ENCODE assay signal across 1 cellular context in the genomic region with DNA sequence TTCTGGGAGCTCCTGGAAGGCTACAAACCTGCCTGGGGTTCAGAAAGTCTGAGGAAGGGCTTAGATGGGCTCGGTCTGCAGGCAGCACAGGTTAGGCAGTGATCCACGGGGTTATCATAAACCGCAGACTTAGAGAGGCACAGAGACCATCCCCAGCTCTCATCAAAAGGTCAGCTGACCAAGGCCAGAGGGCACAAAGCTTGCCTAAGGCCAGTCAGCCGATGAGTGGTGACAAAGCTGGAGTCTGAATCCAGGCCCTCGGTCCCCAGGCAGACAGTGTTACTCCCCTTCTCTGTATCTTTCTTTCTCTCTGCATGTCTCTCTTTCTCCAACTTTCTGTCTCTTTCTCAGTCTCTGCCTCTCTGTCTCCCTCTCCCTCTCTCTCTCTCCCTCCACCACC.
TF ChIP-seq lines count a peak whose summit lies in the region.

No MANE protein-coding gene starts in this region.

TF ChIP-seq in GM23338, 12 proteins besides CTCF, POLR2A, EP300 and RAD21 (continued from another document):
- TF ChIP-seq NANOG (IDR thresholded peaks at IDR 0.05; ENCODE audit: borderline replicate concordance) (no peak), ZNF462 (CRISPR knock-in tag; IDR thresholded peaks at IDR 0.05) (no peak), JUNB (IDR thresholded peaks at IDR 0.05; ENCODE audit: unreplicated experiment) (no peak), POLR2AphosphoS5 (IDR thresholded peaks at IDR 0.05; ENCODE audit: low read depth) (no peak)
- TF ChIP-seq, protein P1, sequence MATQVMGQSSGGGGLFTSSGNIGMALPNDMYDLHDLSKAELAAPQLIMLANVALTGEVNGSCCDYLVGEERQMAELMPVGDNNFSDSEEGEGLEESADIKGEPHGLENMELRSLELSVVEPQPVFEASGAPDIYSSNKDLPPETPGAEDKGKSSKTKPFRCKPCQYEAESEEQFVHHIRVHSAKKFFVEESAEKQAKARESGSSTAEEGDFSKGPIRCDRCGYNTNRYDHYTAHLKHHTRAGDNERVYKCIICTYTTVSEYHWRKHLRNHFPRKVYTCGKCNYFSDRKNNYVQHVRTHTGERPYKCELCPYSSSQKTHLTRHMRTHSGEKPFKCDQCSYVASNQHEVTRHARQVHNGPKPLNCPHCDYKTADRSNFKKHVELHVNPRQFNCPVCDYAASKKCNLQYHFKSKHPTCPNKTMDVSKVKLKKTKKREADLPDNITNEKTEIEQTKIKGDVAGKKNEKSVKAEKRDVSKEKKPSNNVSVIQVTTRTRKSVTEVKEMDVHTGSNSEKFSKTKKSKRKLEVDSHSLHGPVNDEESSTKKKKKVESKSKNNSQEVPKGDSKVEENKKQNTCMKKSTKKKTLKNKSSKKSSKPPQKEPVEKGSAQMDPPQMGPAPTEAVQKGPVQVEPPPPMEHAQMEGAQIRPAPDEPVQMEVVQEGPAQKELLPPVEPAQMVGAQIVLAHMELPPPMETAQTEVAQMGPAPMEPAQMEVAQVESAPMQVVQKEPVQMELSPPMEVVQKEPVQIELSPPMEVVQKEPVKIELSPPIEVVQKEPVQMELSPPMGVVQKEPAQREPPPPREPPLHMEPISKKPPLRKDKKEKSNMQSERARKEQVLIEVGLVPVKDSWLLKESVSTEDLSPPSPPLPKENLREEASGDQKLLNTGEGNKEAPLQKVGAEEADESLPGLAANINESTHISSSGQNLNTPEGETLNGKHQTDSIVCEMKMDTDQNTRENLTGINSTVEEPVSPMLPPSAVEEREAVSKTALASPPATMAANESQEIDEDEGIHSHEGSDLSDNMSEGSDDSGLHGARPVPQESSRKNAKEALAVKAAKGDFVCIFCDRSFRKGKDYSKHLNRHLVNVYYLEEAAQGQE (IDR thresholded peaks at IDR 0.05; ENCODE audit: unreplicated experiment): no peak
